15 cellular contexts compared by ENCODE assay signal in genomic region chr21:34593423-34593822, GRCh38. TPM values are rescaled to one million over a fixed set of nuclear protein-coding genes. Genes with fewer than 3 reads are reported as not detected.
DNase-seq lines count a peak whose midpoint lies in the region; ATAC-seq and TF ChIP-seq lines count a peak whose summit lies in the region.
"Had no signal": no experiment of that assay in that cellular context is flagged by ENCODE, and none has a peak within 500 bp of the region (broad histone marks: within the 10 kb centered on the region; RNA-seq: fewer than 3 reads in every experiment).

No MANE protein-coding gene starts in this region.

- no peak overlapping the region for H3K9ac ChIP-seq in SK-N-SH
- H3K9ac ChIP-seq: BLaER1 had no signal

- H3K36me3 ChIP-seq in gastrocnemius medialis, result no peaks in the 10 kb centered on the region
- H3K36me3 ChIP-seq in psoas muscle (ENCODE audit: insufficient read depth in 1 of 2, low read depth in 1 of 2), result no peaks in the 10 kb centered on the region
- H3K36me3 ChIP-seq in SK-N-SH (replicated peaks in 1 of 2; ENCODE audit: control insufficient read depth in 1 of 2, insufficient read depth in 2 of 2, low read length in 1 of 2), result no peaks in the 10 kb centered on the region
- H3K36me3 ChIP-seq: brain microvascular endothelial cell, prostate gland, tibial artery had no signal

- H4K20me1 ChIP-seq in SK-N-SH (ENCODE audit: insufficient read depth), result no peaks in the 10 kb centered on the region

- no peak for TF ChIP-seq RAD21 in SK-N-SH (IDR thresholded peaks at IDR 0.05; ENCODE audit: low read length)

- H3K9me3 ChIP-seq in gastrocnemius medialis, result no peaks in the 10 kb centered on the region
- no peaks in the 10 kb centered on the region for H3K9me3 ChIP-seq in psoas muscle
- no peaks in the 10 kb centered on the region for H3K9me3 ChIP-seq in SK-N-SH
- H3K9me3 ChIP-seq: prostate gland, tibial artery had no signal

- no peaks in the 10 kb centered on the region for H3K79me2 ChIP-seq in SK-N-SH (ENCODE audit: insufficient read depth)

- no peaks in the 10 kb centered on the region for H3F3A ChIP-seq in SK-N-SH (replicated peaks; ENCODE audit: insufficient read depth)

- no peak for TF ChIP-seq CTCF in gastrocnemius medialis (IDR thresholded peaks at IDR 0.05 in 4 of 5, conservative IDR thresholded peaks at IDR 0.05 in 1 of 5)
- no peak for TF ChIP-seq CTCF in psoas muscle (IDR thresholded peaks at IDR 0.05)
- no peak for TF ChIP-seq CTCF in SK-N-SH (IDR thresholded peaks at IDR 0.05)

- no peak overlapping the region for H3K4me2 ChIP-seq in SK-N-SH
- H3K4me2 ChIP-seq: BLaER1 had no signal

- H3K27me3 ChIP-seq in gastrocnemius medialis (no peaks in the 10 kb centered on the region), psoas muscle (ENCODE audit: insufficient read depth in 3 of 3, low read length in 2 of 3) (no peaks in the 10 kb centered on the region), SK-N-SH (ENCODE audit: insufficient read depth) (no peaks in the 10 kb centered on the region)
- H3K27me3 ChIP-seq: BLaER1, brain microvascular endothelial cell, tibial artery had no signal

- no peak overlapping the region for H3K4me3 ChIP-seq in gastrocnemius medialis
- H3K4me3 ChIP-seq in psoas muscle, result no peak overlapping the region
- no peak overlapping the region for H3K4me3 ChIP-seq in SK-N-SH (ENCODE audit: low read depth in 2 of 2, low read length in 1 of 2)
- H3K4me3 ChIP-seq: BLaER1, prostate gland, SK-N-MC, tibial artery had no signal

- peaks cover 22 to 30% of the 10 kb centered on the region in 2 donors for H3K4me1 ChIP-seq in gastrocnemius medialis
- H3K4me1 ChIP-seq in psoas muscle, result peaks cover 25% of the 10 kb centered on the region
- no peaks in the 10 kb centered on the region; a peak in 1 of 4 replicates for H3K4me1 ChIP-seq in SK-N-SH (ENCODE audit: control insufficient read depth in 1 of 2, insufficient read depth in 2 of 2, low read depth in 1 of 2, low read length in 1 of 2)
- H3K4me1 ChIP-seq: BLaER1, prostate gland had no signal

- DNase-seq in NCI-H1092 treated with DMSO at 0.1 percent for 48 hours (lab: John Stamatoyannopoulos, UW) (peak; percentile 97), NCI-H2107 (lab: John Stamatoyannopoulos, UW) (peak; percentile 93), dermis blood vessel endothelial cell (peak; percentile 55), gastrocnemius medialis (no peak), psoas muscle (no peak), SK-N-SH (no peak)
- no peak for DNase-seq in activated naive CD4-positive, alpha-beta T cell (lab: John Stamatoyannopoulos, UW)
- DNase-seq: activated naive CD4-positive, alpha-beta T cell treated with anti-CD3 and anti-CD28 coated beads for 36 hours; brain microvascular endothelial cell; effector CD8-positive, alpha-beta T cell; tibial artery had no signal

- POLR2A ChIA-PET in SK-N-SH (lab: Yijun Ruan, JAX), result no interaction called here

- 66 to 71% (median 67%) methylated on average over 5 of the region's 5 CpGs for WGBS in psoas muscle, 3 donors
- 72% methylated on average over 5 of the region's 5 CpGs for WGBS in SK-N-SH (ENCODE audit: low lambda C conversion rate)

- H3K9me2 ChIP-seq in SK-N-SH, result no peaks in the 10 kb centered on the region

- no peak overlapping the region for H2AFZ ChIP-seq in SK-N-SH (ENCODE audit: low read depth)

- H3K27ac ChIP-seq in gastrocnemius medialis, result peak overlapping the region; percentile 16 to 43 (median 32)
- no peak overlapping the region for H3K27ac ChIP-seq in psoas muscle
- H3K27ac ChIP-seq in SK-N-SH (ENCODE audit: low read depth in 2 of 2, low read length in 1 of 2), result no peak overlapping the region
- H3K27ac ChIP-seq: BLaER1, brain microvascular endothelial cell, prostate gland, SK-N-MC, VCaP had no signal

- TF ChIP-seq EP300 in SK-N-SH (IDR thresholded peaks at IDR 0.05; ENCODE audit: borderline replicate concordance in 1 of 2, low read depth in 1 of 2, low read length in 1 of 2), result no peak

- in situ Hi-C loops in gastrocnemius medialis (cut with MboI; ENCODE audit: low sequenced_read_pairs in 4 of 4), result no loop called here

- CTCF ChIA-PET in SK-N-SH (lab: Yijun Ruan, JAX), result interaction anchor here (1.4 kb wide), 1 partner anchor 9 kb away, joined by 7 read pairs; no protein-coding TSS in a partner anchor

- intact Hi-C loops in gastrocnemius medialis (cut with DNase I; ENCODE audit: low total_unique reads) (no loop called here), psoas muscle (cut with DNase I) (loop anchor here in 1 of 2 donors (5.0 to 10.0 kb wide), 2 partner anchors 51 to 66 kb away; no protein-coding TSS in a partner anchor)

- no peak for TF ChIP-seq POLR2A in gastrocnemius medialis (IDR thresholded peaks at IDR 0.05)

- ATAC-seq in gastrocnemius medialis (no peak), psoas muscle (no peak)

TF ChIP-seq in SK-N-SH, 30 proteins besides CTCF, POLR2A, EP300 and RAD21:
- TF ChIP-seq PBX3 (IDR thresholded peaks at IDR 0.05), result no peak
- TF ChIP-seq RXRA (IDR thresholded peaks at IDR 0.05; ENCODE audit: borderline replicate concordance, low read depth), result no peak

RNA-seq across cellular contexts. Expression of gene RCAN1, which starts 21.5 kb away (rescaled TPM):
- total RNA-seq in dermis blood vessel endothelial cell (31.8 and 45.9 TPM in 2 replicates), gastrocnemius medialis (10 to 100 TPM; 21.7 to 37.9 (median 33.2) TPM), psoas muscle (10 to 100 TPM; 24.9 to 38.4 (median 26.1) TPM)
- polyA plus RNA-seq in psoas muscle (10 to 100 TPM; 57.4 to 94.9 (median 88.0) TPM), SK-N-SH (2012; rRNA removed) (16.7 and 22.0 TPM in 2 replicates)
- 20.4 and 26.4 TPM in 2 replicates for polyA plus RNA-seq in SK-N-SH (2012; cell fraction: cytosol; rRNA removed)
- 22.9 and 37.4 TPM in 2 replicates for polyA plus RNA-seq in SK-N-SH (2012; cell fraction: nucleus; rRNA removed)

Comparison
In these comparisons a context has a peak if more than half of its experiments do, and no peak if none do; other contexts are left out.
1. DNase-seq: peak in NCI-H1092 treated with DMSO at 0.1 percent for 48 hours (single experiment), NCI-H2107 (single experiment) and dermis blood vessel endothelial cell (single experiment); none in gastrocnemius medialis (0 of 2), activated naive CD4-positive, alpha-beta T cell (0 of 4), psoas muscle (0 of 2) and SK-N-SH (single experiment).
2. H3K27ac ChIP-seq: peak in gastrocnemius medialis (4 of 4); none in psoas muscle (single experiment) and SK-N-SH (0 of 2).